Comparison of ENCODE assay signal across 10 cellular contexts in the genomic region with DNA sequence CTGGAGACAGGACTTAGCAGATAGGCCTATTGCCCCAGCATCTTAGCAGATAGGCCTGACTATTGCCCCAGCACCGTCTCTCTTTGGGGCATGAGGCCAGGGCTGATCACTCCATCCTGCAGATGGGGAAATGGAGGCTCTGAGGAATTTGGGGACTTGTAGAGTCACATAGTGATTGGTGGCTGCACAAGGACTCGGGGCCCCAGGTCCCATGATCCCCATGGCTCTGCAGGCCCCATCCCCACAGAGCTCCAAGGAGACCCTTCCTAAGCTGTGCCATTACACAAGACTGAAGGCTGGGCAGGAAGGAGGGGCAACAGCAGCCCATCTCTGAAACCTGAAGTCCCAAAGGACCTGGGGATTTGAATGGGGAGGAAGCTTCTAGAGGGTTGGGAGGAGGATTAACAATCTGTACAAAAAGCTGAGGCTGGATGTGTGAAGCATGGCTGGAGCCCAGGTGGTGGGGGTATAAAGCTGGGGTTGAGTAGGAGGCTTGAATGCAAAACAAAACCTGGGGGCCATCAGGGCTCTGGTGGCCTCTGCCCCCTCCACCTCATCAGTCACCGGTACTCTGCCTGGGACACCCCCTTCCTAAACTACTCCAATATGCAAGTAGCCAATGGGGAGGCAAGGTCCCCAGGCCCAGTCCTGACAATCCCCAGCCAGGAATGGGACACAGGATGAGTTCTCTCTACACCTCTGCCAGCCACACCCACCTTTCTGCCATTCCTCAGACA. TPM values are rescaled to one million over a fixed set of nuclear protein-coding genes. Genes with fewer than 3 reads are reported as not detected.
A peak's percentile ranks its signal among the peaks of the same experiment; 100 is the strongest.
DNase-seq lines count a peak whose midpoint lies in the region; ATAC-seq, FAIRE-seq and TF ChIP-seq lines count a peak whose summit lies in the region.
"Had no signal": no experiment of that assay in that cellular context is flagged by ENCODE, and none has a peak within 500 bp of the region (broad histone marks: within the 10 kb centered on the region; RNA-seq: fewer than 3 reads in every experiment).

No MANE protein-coding gene starts in this region.

- no peak for FAIRE-seq in keratinocyte (lab: Jason Lieb, UNC)

- peak overlapping the region; percentile 88 for H3K27ac Mint-ChIP-seq in activated CD8-positive, alpha-beta T cell treated with anti-CD3 and anti-CD28 coated beads, Interleukin-2, amount 10 ng/mL, durations not matched to agents 7 days and 5 days

- intact Hi-C loops in Right ventricle myocardium inferior (cut with DNase I), result no loop called here
- intact Hi-C loops in heart right ventricle (cut with DNase I), result no loop called here
- intact Hi-C loops in transverse colon (cut with DNase I; ENCODE audit: low total_unique reads), result no loop called here

- H3K4me1 ChIP-seq in heart right ventricle, result peaks cover 4 to 36% (median 22%) of the 10 kb centered on the region in 9 donors
- peaks cover 24% of the 10 kb centered on the region for H3K4me1 ChIP-seq in keratinocyte (ENCODE audit: control insufficient read depth, extremely low read depth, insufficient read depth, low read length)
- peaks cover 6 to 28% (median 24%) of the 10 kb centered on the region in 4 donors for H3K4me1 ChIP-seq in transverse colon

- peaks cover 20% of the 10 kb centered on the region for H3K79me2 ChIP-seq in keratinocyte (ENCODE audit: control insufficient read depth, insufficient read depth, low read length)

- TF ChIP-seq CTCF in heart right ventricle (IDR thresholded peaks at IDR 0.05) (no peak), keratinocyte (optimal IDR thresholded peaks at IDR 0.05 in 1 of 3, IDR thresholded peaks at IDR 0.05 in 1 of 3, conservative IDR thresholded peaks at IDR 0.05 in 1 of 3; ENCODE audit: extremely low read depth in 1 of 3, insufficient read depth in 2 of 3, low read length in 3 of 3) (no peak), transverse colon (IDR thresholded peaks at IDR 0.05) (no peak)

- 88 to 89% methylated on average over 3 of the region's 3 CpGs for WGBS in heart right ventricle, 2 donors
- WGBS in transverse colon (ENCODE audit: low coverage in 1 of 2), 2 donors, result 81% methylated on average over 3 of the region's 3 CpGs; no CpG with 5 or more reads in 1 of the 2 donors

- peaks cover 33% of the 10 kb centered on the region for H3K4me1 Mint-ChIP-seq in activated CD8-positive, alpha-beta T cell treated with anti-CD3 and anti-CD28 coated beads, Interleukin-2, amount 10 ng/mL, durations not matched to agents 7 days and 5 days (ENCODE audit: low read depth)

- H3K27ac ChIP-seq in heart right ventricle (peak overlapping the region in 1 of 10 donors; percentile 58), keratinocyte (ENCODE audit: control insufficient read depth, insufficient read depth, low read length) (no peak overlapping the region), transverse colon (no peak overlapping the region)

- DNase-seq in Right ventricle myocardium inferior (ENCODE audit: missing footprints) (peak; percentile 22), heart right ventricle (no peak), keratinocyte (ENCODE audit: low read depth, low spot score) (no peak), transverse colon (peak; percentile 8), NOMO-1 treated with dmso at 0.1 percent for 144 hours (lab: John Stamatoyannopoulos, UW; ENCODE audit: unreplicated experiment) (no peak), NCI-H2081 treated with DMSO at 0.1 percent for 48 hours (lab: John Stamatoyannopoulos, UW) (no peak)
- DNase-seq in activated CD8-positive, alpha-beta T cell treated with anti-CD3 and anti-CD28 coated beads, Interleukin-2, amount 10 ng/mL, durations not matched to agents 7 days and 5 days, result no peak
- DNase-seq: NCI-H2081; stimulated activated CD4-positive, alpha-beta T cell treated with anti-CD3 and anti-CD28 coated beads, Interleukin-4, amount 100 ng/mL, for 4 hours had no signal

- H2AFZ ChIP-seq in keratinocyte (ENCODE audit: control insufficient read depth, low read length), result no peak overlapping the region

- H3K36me3 ChIP-seq in heart right ventricle (no peaks in the 10 kb centered on the region), keratinocyte (ENCODE audit: control insufficient read depth in 2 of 2, extremely low read depth in 1 of 2, insufficient read depth in 2 of 2, low read length in 2 of 2) (peaks cover 1 to 4% of the 10 kb centered on the region in 2 experiments), transverse colon (no peaks in the 10 kb centered on the region)

- CTCF ChIA-PET in activated CD8-positive, alpha-beta T cell treated with anti-CD3 and anti-CD28 coated beads, Interleukin-2, amount 10 ng/mL, durations not matched to agents 7 days and 5 days (lab: Charles Lee), result interaction anchor here (1.3 to 1.4 kb wide), 3 partner anchors 9 to 25 kb away, joined by 3 to 6 read pairs (median 3); no protein-coding TSS in a partner anchor

- H3K4me3 ChIP-seq in heart right ventricle, result peak overlapping the region in 4 of 10 donors; percentile 58 to 88 (median 68)
- peak overlapping the region; percentile 71 to 96 (median 90) for H3K4me3 ChIP-seq in keratinocyte (ENCODE audit: control insufficient read depth in 2 of 3, extremely low read depth in 1 of 3, insufficient read depth in 2 of 3, low read depth in 1 of 3, low read length in 3 of 3)
- H3K4me3 ChIP-seq in transverse colon, result no peak overlapping the region

- no peaks in the 10 kb centered on the region for H3K9me1 ChIP-seq in keratinocyte (ENCODE audit: control insufficient read depth, extremely low read depth, insufficient read depth, low read length)

- peak overlapping the region; percentile 88 for H3K4me3 Mint-ChIP-seq in activated CD8-positive, alpha-beta T cell treated with anti-CD3 and anti-CD28 coated beads, Interleukin-2, amount 10 ng/mL, durations not matched to agents 7 days and 5 days

- dilution Hi-C loops in keratinocyte (cut with MboI; ENCODE audit: extremely low pct_ligation_motif_present, low sequenced_read_pairs), result loop anchor here (10.0 kb wide), 1 partner anchor 64 kb away; a partner anchor contains a TSS

- H3K4me2 ChIP-seq in keratinocyte (ENCODE audit: control insufficient read depth, extremely low read depth, insufficient read depth, low read depth, low read length), result peak overlapping the region; percentile 94

- POLR2A ChIA-PET in activated CD8-positive, alpha-beta T cell treated with anti-CD3 and anti-CD28 coated beads, Interleukin-2, amount 10 ng/mL, durations not matched to agents 7 days and 5 days (lab: Charles Lee), result interaction anchor here (1.0 to 1.2 kb wide), 2 partner anchors 11 to 14 kb away, joined by 4 read pairs; no protein-coding TSS in a partner anchor

- H3K9me3 ChIP-seq in heart right ventricle (no peaks in the 10 kb centered on the region), keratinocyte (ENCODE audit: control insufficient read depth, low read depth, low read length) (no peaks in the 10 kb centered on the region), transverse colon (no peaks in the 10 kb centered on the region)

- in situ Hi-C loops in transverse colon (cut with MboI; ENCODE audit: low pct_ligation_motif_present in 1 of 4, low pct_unique_long_range_greater_than_20kb in 1 of 4, low sequenced_read_pairs in 3 of 4), result no loop called here

- peaks cover 3% of the 10 kb centered on the region for H4K20me1 ChIP-seq in keratinocyte (ENCODE audit: control insufficient read depth, extremely low read depth, insufficient read depth, low read length)

- peak overlapping the region; percentile 74 for H3K9ac ChIP-seq in keratinocyte (ENCODE audit: control insufficient read depth, extremely low read depth, insufficient read depth, low read length)

- peaks cover 8% of the 10 kb centered on the region for H3K36me3 Mint-ChIP-seq in activated CD8-positive, alpha-beta T cell treated with anti-CD3 and anti-CD28 coated beads, Interleukin-2, amount 10 ng/mL, durations not matched to agents 7 days and 5 days (ENCODE audit: low read depth)

- no peaks in the 10 kb centered on the region for H3K9me3 Mint-ChIP-seq in activated CD8-positive, alpha-beta T cell treated with anti-CD3 and anti-CD28 coated beads, Interleukin-2, amount 10 ng/mL, durations not matched to agents 7 days and 5 days (ENCODE audit: insufficient read depth)

- H3K27me3 ChIP-seq in heart right ventricle (no peaks in the 10 kb centered on the region), keratinocyte (ENCODE audit: control insufficient read depth, extremely low read depth, insufficient read depth, low read length) (no peaks in the 10 kb centered on the region), transverse colon (no peaks in the 10 kb centered on the region)

- TF ChIP-seq EP300 in transverse colon (IDR thresholded peaks at IDR 0.05; ENCODE audit: low read depth), result no peak

- no peak for ATAC-seq in Right ventricle myocardium inferior
- no peak for ATAC-seq in heart right ventricle
- ATAC-seq in activated CD8-positive, alpha-beta T cell treated with anti-CD3 and anti-CD28 coated beads, Interleukin-2, amount 10 ng/mL, durations not matched to agents 7 days and 5 days, result no peak
- no peak for ATAC-seq in GM18505 (IDR thresholded peaks at IDR 0.05; ENCODE audit: unreplicated experiment)

- no peaks in the 10 kb centered on the region for H3K27me3 Mint-ChIP-seq in activated CD8-positive, alpha-beta T cell treated with anti-CD3 and anti-CD28 coated beads, Interleukin-2, amount 10 ng/mL, durations not matched to agents 7 days and 5 days (ENCODE audit: low read depth)

- no peak for TF ChIP-seq POLR2A in transverse colon (IDR thresholded peaks at IDR 0.05)
- no peak for TF ChIP-seq POLR2A in GM18505 (IDR thresholded peaks at IDR 0.05; ENCODE audit: borderline replicate concordance, extremely low read depth, insufficient read depth, insufficient read length)

RNA-seq across cellular contexts. Expression of a gene that starts 1.5 kb away (rescaled TPM):
- 55.2 TPM for total RNA-seq in Right ventricle myocardium inferior
- total RNA-seq in heart right ventricle, result 10 to 100 TPM; 30.4 to 68.3 (median 40.8) TPM
- 10 to 100 TPM; 35.8 to 58.7 TPM for polyA plus RNA-seq in heart right ventricle
- total RNA-seq in activated CD8-positive, alpha-beta T cell treated with anti-CD3 and anti-CD28 coated beads, Interleukin-2, amount 10 ng/mL, durations not matched to agents 7 days and 5 days, result 10 to 100 TPM; 84.3 to 89.6 TPM
- 32.8 to 41.4 TPM (median 36.1 TPM) in 3 replicates for polyA plus RNA-seq in keratinocyte
- 66.3 TPM for polyA plus RNA-seq in keratinocyte (2011; ENCODE audit: low read depth)
- 15.4 and 32.8 TPM in 2 replicates for polyA plus RNA-seq in keratinocyte (2011; cell fraction: cytosol; rRNA removed)
- 67.7 and 82.5 TPM in 2 replicates for polyA plus RNA-seq in keratinocyte (2011; cell fraction: nucleus; rRNA removed)
- polyA plus RNA-seq in keratinocyte (2012; ENCODE audit: low replicate concordance), result 37.8 and 43.0 TPM in 2 replicates
- polyA minus RNA-seq in keratinocyte, result 55.8 to 89.2 TPM (median 62.3 TPM) in 3 replicates
- polyA minus RNA-seq in keratinocyte (2011; cell fraction: cytosol; rRNA and poly(A)+ RNA removed), result 79.2 TPM
- polyA minus RNA-seq in keratinocyte (2011; cell fraction: nucleus; rRNA and poly(A)+ RNA removed), result 59.9 and 66.4 TPM in 2 replicates
- 100 to 1,000 TPM in 3 of 4 donors, 10 to 100 TPM in 1; 99.4 to 233 (median 108) TPM for total RNA-seq in transverse colon

RNA-seq across cellular contexts. Expression of a gene that starts 43.1 kb away (rescaled TPM):
- 114 TPM for total RNA-seq in Right ventricle myocardium inferior
- total RNA-seq in heart right ventricle, result 10 to 100 TPM; 36.1 to 97.9 (median 51.3) TPM
- 100 to 1,000 TPM in 1 of 2 donors, 10 to 100 TPM in 1; 40.8 to 291 TPM for polyA plus RNA-seq in heart right ventricle
- 1 to 10 TPM; 4.0 to 4.5 TPM for total RNA-seq in activated CD8-positive, alpha-beta T cell treated with anti-CD3 and anti-CD28 coated beads, Interleukin-2, amount 10 ng/mL, durations not matched to agents 7 days and 5 days
- 67.0 to 115 TPM (median 79.2 TPM) in 3 replicates for polyA plus RNA-seq in keratinocyte
- polyA plus RNA-seq in keratinocyte (2011; ENCODE audit: low read depth), result 37.5 TPM
- polyA plus RNA-seq in keratinocyte (2011; cell fraction: cytosol; rRNA removed), result 85.7 and 109 TPM in 2 replicates
- 33.0 and 34.4 TPM in 2 replicates for polyA plus RNA-seq in keratinocyte (2011; cell fraction: nucleus; rRNA removed)
- polyA plus RNA-seq in keratinocyte (2012; ENCODE audit: low replicate concordance), result 60.4 and 67.0 TPM in 2 replicates
- polyA minus RNA-seq in keratinocyte, result 60.1 to 123 TPM (median 113 TPM) in 3 replicates
- polyA minus RNA-seq in keratinocyte (2011; cell fraction: cytosol; rRNA and poly(A)+ RNA removed), result 104 TPM
- 18.1 and 21.2 TPM in 2 replicates for polyA minus RNA-seq in keratinocyte (2011; cell fraction: nucleus; rRNA and poly(A)+ RNA removed)
- total RNA-seq in transverse colon, result 100 to 1,000 TPM in 3 of 4 donors, 10 to 100 TPM in 1; 82.7 to 714 (median 225) TPM

Comparison
In these comparisons a context has a peak if more than half of its experiments do, and no peak if none do; other contexts are left out.
1. DNase-seq: peak in Right ventricle myocardium inferior (single experiment) and transverse colon (single experiment); none in heart right ventricle (0 of 2), activated CD8-positive, alpha-beta T cell treated with anti-CD3 and anti-CD28 coated beads, Interleukin-2, amount 10 ng/mL, durations not matched to agents 7 days and 5 days (single experiment), keratinocyte (single experiment), NOMO-1 treated with dmso at 0.1 percent for 144 hours (single experiment) and NCI-H2081 treated with DMSO at 0.1 percent for 48 hours (single experiment).
2. H3K4me3 ChIP-seq: peak in keratinocyte (3 of 3); none in transverse colon (0 of 4).
3. RNA of a gene that starts 43.1 kb away (total RNA-seq): 82.7 to 714 TPM in transverse colon, 114 TPM in Right ventricle myocardium inferior (single experiment) and 36.1 to 97.9 TPM in heart right ventricle; 4.0 to 4.5 TPM in activated CD8-positive, alpha-beta T cell treated with anti-CD3 and anti-CD28 coated beads, Interleukin-2, amount 10 ng/mL, durations not matched to agents 7 days and 5 days; every median in the first group is over 4 times any median in the second.